Comparison of ENCODE assay signal across 11 cellular contexts in the genomic region with DNA sequence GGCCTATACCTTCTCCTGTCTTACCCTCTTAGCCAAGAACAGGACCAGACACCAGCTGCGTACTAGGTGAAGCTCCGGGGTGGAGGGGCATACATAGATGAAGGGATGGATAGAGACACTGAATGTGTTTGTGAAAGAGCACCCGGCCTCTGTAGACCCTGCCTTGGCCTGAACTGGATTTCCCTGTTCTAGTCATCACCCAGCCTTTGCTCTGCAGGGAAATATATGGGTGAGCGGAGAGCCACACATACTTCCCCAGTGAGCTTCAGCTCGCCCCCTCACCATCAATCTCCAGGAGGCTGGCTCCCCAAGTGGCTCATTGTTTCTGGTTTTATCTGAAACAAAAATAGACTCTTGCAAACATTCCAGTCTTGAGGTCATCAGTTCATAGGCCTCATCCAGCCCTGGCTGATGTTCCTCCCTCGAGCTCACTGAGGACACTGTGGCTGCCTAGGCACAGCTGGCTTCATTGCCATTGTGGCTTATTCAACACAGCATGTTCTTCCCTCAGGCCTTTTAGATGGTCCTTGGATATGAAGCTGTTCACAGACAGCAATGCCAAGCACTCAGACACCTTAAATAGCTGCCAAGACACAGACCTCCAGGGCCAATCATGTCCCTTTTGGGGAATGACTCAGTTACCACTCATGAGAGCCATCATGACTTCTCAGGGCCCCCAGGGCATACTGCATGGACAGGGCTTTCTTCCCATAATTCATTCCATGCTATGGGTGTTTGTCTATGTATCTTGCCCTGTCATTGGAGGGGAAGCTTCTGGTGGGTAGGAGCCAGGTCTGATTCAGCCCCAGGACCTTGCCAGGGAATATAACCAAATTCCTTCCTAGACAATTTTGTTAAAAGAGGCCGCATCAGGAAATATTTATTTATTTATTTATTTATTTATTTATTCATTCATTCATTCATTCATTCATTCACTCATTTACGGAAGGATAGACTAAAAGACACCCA.
DNase-seq lines count a peak whose midpoint lies in the region; ATAC-seq and TF ChIP-seq lines count a peak whose summit lies in the region.
"Had no signal": no experiment of that assay in that cellular context is flagged by ENCODE, and none has a peak within 500 bp of the region (broad histone marks: within the 10 kb centered on the region; RNA-seq: fewer than 3 reads in every experiment).

No MANE protein-coding gene starts in this region.

- BruUV-seq in PC-3 (replicated peaks; lab: Mats Ljungman, UMichigan), result no TSS peak

- peak; percentile 73 for ATAC-seq in PC-3
- ATAC-seq in GM21390 (IDR thresholded peaks at IDR 0.05; ENCODE audit: unreplicated experiment), result no peak

- H2AFZ ChIP-seq in PC-3 (ENCODE audit: low read length), result no peak overlapping the region
- no peak overlapping the region for H2AFZ ChIP-seq in mesenchymal stem cell (ENCODE audit: low read depth, low read length)

- no peak for TF ChIP-seq CTCF in PC-3 (conservative IDR thresholded peaks at IDR 0.05; ENCODE audit: low read depth, low read length)

- no peak overlapping the region for H2BK5ac ChIP-seq in mesenchymal stem cell (ENCODE audit: low read depth, low read length, poor library complexity, severe bottlenecking)

- intact Hi-C loops in PC-3 (cut with micrococcal nuclease), result no loop called here

- H3K27me3 ChIP-seq in PC-3 (ENCODE audit: low read length), result no peaks in the 10 kb centered on the region
- no peaks in the 10 kb centered on the region for H3K27me3 ChIP-seq in mesenchymal stem cell (ENCODE audit: control insufficient read depth in 1 of 2, insufficient read depth in 1 of 2, low read length in 2 of 2)

- no peak overlapping the region for H3K23ac ChIP-seq in mesenchymal stem cell (ENCODE audit: low read length in 2 of 2)

- no peak overlapping the region for H4K8ac ChIP-seq in mesenchymal stem cell (ENCODE audit: low read length)

- in situ Hi-C loops in Caki2 (cut with HindIII; ENCODE audit: low pct_unique_long_range_greater_than_20kb, low sequenced_read_pairs), result no loop called here

- peak; percentile 54 for DNase-seq in Caki2 (ENCODE audit: low read depth)
- peak; percentile 93 for DNase-seq in PC-3
- peak; percentile 19 for DNase-seq in ecto neural progenitor cell (ENCODE audit: low spot score)
- DNase-seq in mesenchymal stem cell, result peak; percentile 52
- DNase-seq in NCI-H446 treated with DMSO at 0.1 percent for 48 hours (lab: John Stamatoyannopoulos, UW), result no peak
- DNase-seq in stimulated activated CD4-positive, alpha-beta T cell treated with anti-CD3 and anti-CD28 coated beads, Interleukin-4, amount 100 ng/mL, for 24 hours, result no peak
- DNase-seq in DMS114 treated with DMSO at 0.1 percent for 48 hours (lab: John Stamatoyannopoulos, UW; ENCODE audit: unreplicated experiment), result no peak
- DNase-seq: CD4-positive, CD25-positive, alpha-beta regulatory T cell; stimulated activated naive CD4-positive, alpha-beta T cell treated with Interleukin-2 at 50 U/mL for 16 hours had no signal

- H2BK12ac ChIP-seq in mesenchymal stem cell (ENCODE audit: low read length in 2 of 2), result no peak overlapping the region

- no peak overlapping the region for H3K14ac ChIP-seq in mesenchymal stem cell (ENCODE audit: low read length in 2 of 2)

- H3K4ac ChIP-seq in mesenchymal stem cell (ENCODE audit: low read depth in 1 of 2, low read length in 2 of 2), result no peak overlapping the region

- H3K9me2 ChIP-seq in PC-3 (replicated peaks; ENCODE audit: low read length), result no peaks in the 10 kb centered on the region

- no peaks in the 10 kb centered on the region for H4K20me1 ChIP-seq in PC-3 (ENCODE audit: low read length)

- no peak overlapping the region for H4K91ac ChIP-seq in mesenchymal stem cell (ENCODE audit: low read length)

- CTCF ChIA-PET in PC-3 (lab: Charles Lee), result no interaction called here

- no peak overlapping the region for H2BK120ac ChIP-seq in mesenchymal stem cell (ENCODE audit: low read depth, low read length)

- H3K4me3 ChIP-seq in PC-3 (ENCODE audit: low read length) (no peak overlapping the region), mesenchymal stem cell (ENCODE audit: insufficient read depth in 1 of 2, low read depth in 1 of 2, low read length in 2 of 2) (no peak overlapping the region)

- no peaks in the 10 kb centered on the region for H3K79me1 ChIP-seq in mesenchymal stem cell (replicated peaks; ENCODE audit: low read length, poor library complexity, severe bottlenecking)

- H3K9ac ChIP-seq in PC-3 (ENCODE audit: low read length) (no peak overlapping the region), mesenchymal stem cell (ENCODE audit: low read length) (no peak overlapping the region)

- H3K27ac ChIP-seq in PC-3 (ENCODE audit: low read length), result peak overlapping the region; percentile 51
- H3K27ac ChIP-seq in mesenchymal stem cell (ENCODE audit: low read length, poor library complexity, severe bottlenecking), result no peak overlapping the region
- H3K27ac ChIP-seq: VCaP had no signal

- POLR2A ChIA-PET in PC-3 (lab: Charles Lee; ENCODE audit: unreplicated experiment), result no interaction called here

- H3K4me1 ChIP-seq in PC-3 (ENCODE audit: insufficient read depth, low read length), result peaks cover 18% of the 10 kb centered on the region
- H3K4me1 ChIP-seq in mesenchymal stem cell (ENCODE audit: control insufficient read depth, insufficient read depth, low read depth, low read length), result peaks cover 4% of the 10 kb centered on the region

- no peaks in the 10 kb centered on the region for H3K79me2 ChIP-seq in PC-3 (ENCODE audit: low read length)

- peak overlapping the region in 1 of 2 experiments; percentile 11 for H3K18ac ChIP-seq in mesenchymal stem cell (ENCODE audit: low read depth in 1 of 2, low read length in 2 of 2)

- no peaks in the 10 kb centered on the region for H3K9me3 ChIP-seq in PC-3 (ENCODE audit: low read length)
- H3K9me3 ChIP-seq in mesenchymal stem cell (ENCODE audit: control insufficient read depth, low read length), result no peaks in the 10 kb centered on the region

- H2BK15ac ChIP-seq in mesenchymal stem cell (ENCODE audit: low read depth, poor library complexity, severe bottlenecking), result no peak overlapping the region

- H3K36me3 ChIP-seq in PC-3 (ENCODE audit: low read depth, low read length) (no peaks in the 10 kb centered on the region), mesenchymal stem cell (ENCODE audit: control insufficient read depth in 1 of 2, insufficient read depth in 2 of 2, low read depth in 1 of 2, low read length in 2 of 2) (no peaks in the 10 kb centered on the region)

- no peak overlapping the region for H2AK5ac ChIP-seq in mesenchymal stem cell (ENCODE audit: low read length, severe bottlenecking)

- no peaks in the 10 kb centered on the region for H3F3A ChIP-seq in PC-3 (ENCODE audit: low read length, unreplicated experiment)

- WGBS in mesenchymal stem cell, result 89% methylated on average over 7 of the region's 8 CpGs

- H3K4me2 ChIP-seq in PC-3 (ENCODE audit: low read length), result no peak overlapping the region
- no peak overlapping the region for H3K4me2 ChIP-seq in mesenchymal stem cell (ENCODE audit: low read length, poor library complexity, severe bottlenecking)

Comparison
In these comparisons a context has a peak if more than half of its experiments do, and no peak if none do; other contexts are left out.
1. DNase-seq: peak in Caki2 (single experiment), PC-3 (single experiment), ecto neural progenitor cell (single experiment) and mesenchymal stem cell (single experiment); none in NCI-H446 treated with DMSO at 0.1 percent for 48 hours (single experiment), stimulated activated CD4-positive, alpha-beta T cell treated with anti-CD3 and anti-CD28 coated beads, Interleukin-4, amount 100 ng/mL, for 24 hours (single experiment) and DMS114 treated with DMSO at 0.1 percent for 48 hours (single experiment).